In genomic region chr16:66294507-66294906, GRCh38 we compare ENCODE assay signal across 16 cellular contexts.
DNase-seq lines count a peak whose midpoint lies in the region; ATAC-seq and TF ChIP-seq lines count a peak whose summit lies in the region.
"Had no signal": no experiment of that assay in that cellular context is flagged by ENCODE, and none has a peak within 500 bp of the region (broad histone marks: within the 10 kb centered on the region; RNA-seq: fewer than 3 reads in every experiment).

No MANE protein-coding gene starts in this region.

- H3K9me3 ChIP-seq in vagina = no peaks in the 10 kb centered on the region
- H3K9me3 ChIP-seq: HAP-1 had no signal

- TF ChIP-seq POLR2A in vagina (IDR thresholded peaks at IDR 0.05) = no peak

- ATAC-seq in left lobe of liver = no peak

- peak; percentile 7 for DNase-seq in activated CD8-positive, alpha-beta memory T cell treated with anti-CD3 and anti-CD28 coated beads, Interleukin-2, amount 50 U/mL, for 48 hours
- DNase-seq in activated CD8-positive, alpha-beta memory T cell treated with anti-CD3 and anti-CD28 coated beads, Interleukin-2, amount 50 U/mL, for 4 hours = no peak
- peak; percentile 10 for DNase-seq in islet precursor cell
- DNase-seq in left lobe of liver (ENCODE audit: low spot score) = peak; percentile 5
- peak; percentile 1 to 55 for DNase-seq in vagina (ENCODE audit: extremely low spot score in 2 of 2)
- DNase-seq in HPDE6-E6E7 (ENCODE audit: extremely low spot score) = no peak
- DNase-seq: C1 segment of cervical spinal cord; Calu3; CD4-positive, alpha-beta memory T cell; COR-L47; DMS53; DMS79 treated with DMSO at 0.1 percent for 48 hours; GF-D8; GOT3; HFFc6 had no signal

- H3K4me1 ChIP-seq in vagina = no peaks in the 10 kb centered on the region
- H3K4me1 ChIP-seq: HAP-1 had no signal

- intact Hi-C loops in vagina (cut with DNase I) = loop anchor here (10.0 kb wide), 1 partner anchor 1510 kb away; no protein-coding TSS in a partner anchor

- no peak for TF ChIP-seq CTCF in vagina (IDR thresholded peaks at IDR 0.05)

- no peak overlapping the region for H3K27ac ChIP-seq in vagina

- no peaks in the 10 kb centered on the region for H3K27me3 ChIP-seq in vagina

- H3K36me3 ChIP-seq in vagina = no peaks in the 10 kb centered on the region
- H3K36me3 ChIP-seq: HAP-1 had no signal

- H3K4me3 ChIP-seq in vagina = no peak overlapping the region
- H3K4me3 ChIP-seq: HAP-1 had no signal

Comparison
In these comparisons a context has a peak if more than half of its experiments do, and no peak if none do; other contexts are left out.
1. DNase-seq: peak in activated CD8-positive, alpha-beta memory T cell treated with anti-CD3 and anti-CD28 coated beads, Interleukin-2, amount 50 U/mL, for 48 hours (single experiment), islet precursor cell (single experiment), left lobe of liver (single experiment) and vagina (2 of 2); none in activated CD8-positive, alpha-beta memory T cell treated with anti-CD3 and anti-CD28 coated beads, Interleukin-2, amount 50 U/mL, for 4 hours (single experiment) and HPDE6-E6E7 (single experiment).